In the genomic region with DNA sequence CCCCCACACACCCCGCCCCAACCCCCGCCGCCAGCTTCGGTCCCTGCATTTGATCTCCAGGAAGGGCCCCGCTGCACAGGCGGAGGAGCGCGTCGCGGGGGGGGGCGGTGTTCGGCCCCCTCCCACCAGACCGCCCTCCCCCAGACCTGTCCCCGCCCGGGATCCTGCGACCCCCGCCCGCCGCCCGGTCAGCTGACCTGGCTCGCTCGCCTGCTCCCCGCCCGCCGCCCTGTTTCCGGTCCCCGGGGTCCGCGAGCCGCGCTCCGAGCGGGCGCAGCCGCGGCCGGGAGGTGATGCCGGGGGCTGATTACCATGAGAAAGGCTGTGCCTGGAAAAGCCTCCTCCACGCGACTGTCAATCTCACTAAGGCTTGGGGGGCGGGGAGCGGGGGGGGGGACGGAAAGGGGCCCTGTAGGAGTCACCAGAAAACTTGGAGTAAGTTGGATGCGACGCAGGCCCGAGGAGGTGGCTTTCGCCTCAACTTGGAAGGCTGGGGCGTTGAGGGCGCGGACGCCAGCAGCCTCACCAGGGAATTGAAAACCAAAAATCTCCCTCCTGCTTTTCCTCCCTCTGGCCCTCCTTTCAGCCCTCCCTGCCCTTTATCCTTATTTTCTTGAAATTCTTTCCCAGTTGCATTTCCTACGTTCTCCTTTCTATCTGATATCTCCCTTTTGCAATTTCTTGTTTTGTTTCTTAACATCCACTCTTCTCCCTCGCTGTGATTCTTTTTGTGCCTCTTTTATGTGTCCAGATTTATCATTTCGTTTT, we compare ENCODE assay signal across 8 cellular contexts. TPM values are rescaled to one million over a fixed set of nuclear protein-coding genes. Genes with fewer than 3 reads are reported as not detected.
DNase-seq lines count a peak whose midpoint lies in the region; ATAC-seq and TF ChIP-seq lines count a peak whose summit lies in the region.

No MANE protein-coding gene starts in this region.

- H3K27ac Mint-ChIP-seq in CD8-positive, alpha-beta T cell = no peak overlapping the region

- peak; percentile 59 for ATAC-seq in CD8-positive, alpha-beta T cell
- ATAC-seq in left ventricle myocardium superior = peak; percentile 62
- no peak for ATAC-seq in HG03460 (IDR thresholded peaks at IDR 0.05; ENCODE audit: unreplicated experiment)

- H3K27me3 Mint-ChIP-seq in CD8-positive, alpha-beta T cell (ENCODE audit: low read depth) = peaks cover 40% of the 10 kb centered on the region

- H3K4me1 ChIP-seq in CD8-positive, alpha-beta T cell (ENCODE audit: insufficient read depth, low read length) = peaks cover 14% of the 10 kb centered on the region
- peaks cover 63% of the 10 kb centered on the region for H3K4me1 ChIP-seq in adipocyte (ENCODE audit: control insufficient read depth, insufficient read depth, low read length)
- no peaks in the 10 kb centered on the region for H3K4me1 ChIP-seq in prostate gland (replicated peaks)

- H3K9ac ChIP-seq in adipocyte (ENCODE audit: low read length) = peak overlapping the region; percentile 92

- POLR2A ChIA-PET in CD8-positive, alpha-beta T cell (lab: Charles Lee) = no interaction called here
- POLR2A ChIA-PET in RWPE1 (lab: Yijun Ruan, JAX; ENCODE audit: low non-redundant PET) = no interaction called here

- 10% methylated on average over 43 of the region's 54 CpGs for WGBS in prostate gland

- peaks cover 22% of the 10 kb centered on the region for H3K4me1 Mint-ChIP-seq in CD8-positive, alpha-beta T cell (ENCODE audit: low read depth)

- CTCF ChIA-PET in CD8-positive, alpha-beta T cell (lab: Charles Lee) = no interaction called here
- CTCF ChIA-PET in RWPE1 (lab: Yijun Ruan, JAX) = no interaction called here

- no peak overlapping the region for H3K27ac ChIP-seq in CD8-positive, alpha-beta T cell (ENCODE audit: low read depth, low read length)
- H3K27ac ChIP-seq in prostate gland (peak overlapping the region; percentile 66 to 68), RWPE1 (no peak overlapping the region)

- no peaks in the 10 kb centered on the region for H3K36me3 Mint-ChIP-seq in CD8-positive, alpha-beta T cell

- intact Hi-C loops in CD8-positive, alpha-beta T cell (cut with DNase I, micrococcal nuclease) = loop anchor here in 1 of 2 experiments (5.0 kb wide), 1 partner anchor 342 kb away; no protein-coding TSS in a partner anchor
- intact Hi-C loops in left ventricle myocardium superior (cut with micrococcal nuclease) = loop anchor here (10.0 kb wide), 1 partner anchor 190 kb away; a partner anchor contains a TSS
- intact Hi-C loops in prostate gland (cut with DNase I) = loop anchor here (5.0 kb wide), 1 partner anchor 192 kb away; a partner anchor contains a TSS

- no peak for TF ChIP-seq POLR2A in prostate gland (IDR thresholded peaks at IDR 0.05)

- peaks cover 38% of the 10 kb centered on the region for H3K27me3 ChIP-seq in CD8-positive, alpha-beta T cell (ENCODE audit: insufficient read depth, low read length)
- H3K27me3 ChIP-seq in adipocyte (replicated peaks; ENCODE audit: control insufficient read depth, insufficient read depth, low read length) (no peaks in the 10 kb centered on the region), prostate gland (replicated peaks; ENCODE audit: insufficient read depth) (peaks cover 8% of the 10 kb centered on the region)

- no peak overlapping the region for H3K4me3 ChIP-seq in CD8-positive, alpha-beta T cell (ENCODE audit: low read depth, low read length)
- H3K4me3 ChIP-seq in adipocyte (ENCODE audit: low read length) (peak overlapping the region; percentile 86), prostate gland (peak overlapping the region; percentile 31)

- H3K9me3 ChIP-seq in CD8-positive, alpha-beta T cell (ENCODE audit: low read length) = no peaks in the 10 kb centered on the region
- H3K9me3 ChIP-seq in adipocyte (ENCODE audit: control insufficient read depth, low read length) = no peaks in the 10 kb centered on the region
- no peaks in the 10 kb centered on the region for H3K9me3 ChIP-seq in prostate gland

- DNase-seq in CD8-positive, alpha-beta T cell = peak in 1 of 7 experiments; percentile 22
- peak; percentile 37 for DNase-seq in NAMALWA (ENCODE audit: low spot score)
- peak; percentile 71 for DNase-seq in adipocyte (ENCODE audit: low read depth)
- DNase-seq in left ventricle myocardium superior = peak; percentile 82
- no peak for DNase-seq in prostate gland (ENCODE audit: low spot score)
- no peak for DNase-seq in GM13977 (ENCODE audit: low spot score)
- DNase-seq in RWPE1 (ENCODE audit: low spot score) = no peak

- H3K4me3 Mint-ChIP-seq in CD8-positive, alpha-beta T cell = peak overlapping the region; percentile 85

- in situ Hi-C loops in GM13977 (cut with MboI; ENCODE audit: low pct_unique_long_range_greater_than_20kb, low sequenced_read_pairs, unreplicated experiment) = no loop called here

- no peaks in the 10 kb centered on the region for H3K36me3 ChIP-seq in CD8-positive, alpha-beta T cell (ENCODE audit: insufficient read depth, low read length)
- H3K36me3 ChIP-seq in adipocyte (ENCODE audit: control insufficient read depth, insufficient read depth, low read length, severe bottlenecking) = no peaks in the 10 kb centered on the region
- H3K36me3 ChIP-seq in prostate gland = no peaks in the 10 kb centered on the region

- TF ChIP-seq CTCF in CD8-positive, alpha-beta T cell (IDR thresholded peaks at IDR 0.05) = no peak
- TF ChIP-seq CTCF in prostate gland (IDR thresholded peaks at IDR 0.05) (no peak), GM13977 (IDR thresholded peaks at IDR 0.05; ENCODE audit: extremely low read depth, insufficient read depth, missing control alignments) (no peak), RWPE1 (conservative IDR thresholded peaks at IDR 0.05; ENCODE audit: low read depth) (no peak)

- H3K9me3 Mint-ChIP-seq in CD8-positive, alpha-beta T cell = no peaks in the 10 kb centered on the region

RNA-seq across cellular contexts. Expression of gene ZEB2, which starts 4.5 kb away (rescaled TPM):
- total RNA-seq in CD8-positive, alpha-beta T cell = 10 to 100 TPM; 73.0 to 76.7 TPM
- total RNA-seq in left ventricle myocardium superior (83.2 TPM), prostate gland (10 to 100 TPM; 13.1 to 80.4 TPM)

Comparison
In these comparisons a context has a peak if more than half of its experiments do, and no peak if none do; other contexts are left out.
1. DNase-seq: peak in NAMALWA (single experiment), adipocyte (single experiment) and left ventricle myocardium superior (single experiment); none in prostate gland (single experiment), GM13977 (single experiment) and RWPE1 (single experiment).
2. H3K27ac ChIP-seq: peak in prostate gland (2 of 2); none in CD8-positive, alpha-beta T cell (single experiment) and RWPE1 (single experiment).